In genomic region chr4:41381384-41381783, GRCh38 we compare ENCODE assay signal across 22 cellular contexts.
"Had no signal": no experiment of that assay in that cellular context is flagged by ENCODE, and none has a peak within 500 bp of the region (broad histone marks: within the 10 kb centered on the region; RNA-seq: fewer than 3 reads in every experiment).

No MANE protein-coding gene starts in this region.

- H3K27ac ChIP-seq: epithelial cell of prostate, foreskin keratinocyte, hepatocyte, left ventricle myocardium inferior, lower lobe of right lung, neutrophil, pancreas, stomach, testis, tibial artery had no signal

- ATAC-seq: esophagus mucosa; natural killer cell; pancreas; sciatic nerve; stimulated activated effector memory CD8-positive, alpha-beta T cell treated with anti-CD3 and anti-CD28 coated beads, Interleukin-12 subunit alpha, Interleukin-12 subunit beta, amount 100 ng/mL, for 72 hours had no signal

- H3K9me3 ChIP-seq: lower lobe of right lung, neutrophil, pancreas, testis, tibial artery had no signal

- H3K36me3 ChIP-seq: lower lobe of right lung, neutrophil, pancreas, stomach, tibial artery had no signal

- H3K4me1 ChIP-seq: foreskin keratinocyte had no signal

- DNase-seq: caudate nucleus; cerebellar nuclear complex; effector CD8-positive, alpha-beta T cell; endodermal cell; kidney; left ventricle myocardium inferior; lower lobe of right lung; natural killer cell; pancreas; stimulated activated CD4-positive, alpha-beta T cell treated with anti-CD3 and anti-CD28 coated beads, Interleukin-2, amount 100 ng/mL, for 24 hours; stimulated activated CD4-positive, alpha-beta T cell treated with anti-CD3 and anti-CD28 coated beads, Interleukin-4, amount 100 ng/mL, for 24 hours; stimulated activated naive CD4-positive, alpha-beta T cell treated with Interleukin-2 at 50 U/mL for 16 hours; stomach; testis; tibial artery had no signal

- H3K4me3 ChIP-seq: hepatocyte, left ventricle myocardium inferior, lower lobe of right lung, pancreas, stomach, testis, tibial artery had no signal

- H3K27me3 ChIP-seq: hepatocyte, neutrophil, pancreas, stomach, testis, tibial artery had no signal
